ENCODE assay signal across 28 cellular contexts in genomic region chr12:1614360-1614759, GRCh38. TPM values are rescaled to one million over a fixed set of nuclear protein-coding genes. Genes with fewer than 3 reads are reported as not detected.
"Had no signal": no experiment of that assay in that cellular context is flagged by ENCODE, and none has a peak within 500 bp of the region (broad histone marks: within the 10 kb centered on the region; RNA-seq: fewer than 3 reads in every experiment).

No MANE protein-coding gene starts in this region.

- H3K4me3 ChIP-seq: dorsolateral prefrontal cortex, gastrocnemius medialis, mucosa of descending colon, pancreas, sigmoid colon, skin epidermis, spleen, suprapubic skin, transverse colon, upper lobe of right lung, uterus had no signal

- H3K4me1 ChIP-seq: gastrocnemius medialis, upper lobe of right lung, uterus had no signal

- H3K9me3 ChIP-seq: gastrocnemius medialis, mucosa of descending colon, pancreas, sigmoid colon, spleen, suprapubic skin, transverse colon, upper lobe of right lung, uterus had no signal

- H3K27me3 Mint-ChIP-seq: stimulated activated memory B cell treated with anti-CD40 and anti-IgM and Interleukin-4, amounts not matched to agents 10 μg/mL and 1 μg/mL and 100 μg/mL, for 72 hours had no signal

- ATAC-seq: gastrocnemius medialis; left lobe of liver; mucosa of descending colon; naive thymus-derived CD8-positive, alpha-beta T cell; pancreas; right cardiac atrium; stimulated activated memory B cell treated with anti-CD40 and anti-IgM and Interleukin-4, amounts not matched to agents 10 μg/mL and 1 μg/mL and 100 μg/mL, for 72 hours; upper lobe of right lung had no signal

- H3K9me3 Mint-ChIP-seq: mesothelial cell of epicardium; naive thymus-derived CD8-positive, alpha-beta T cell; nephron progenitor cell; stimulated activated memory B cell treated with anti-CD40 and anti-IgM and Interleukin-4, amounts not matched to agents 10 μg/mL and 1 μg/mL and 100 μg/mL, for 72 hours; stimulated activated naive CD8-positive, alpha-beta T cell treated with anti-CD3 and anti-CD28 coated beads, Interleukin-15, Interleukin-2, amounts not matched to agents 100 ng/mL and 50 ng/mL, for 24 hours had no signal

- H3K36me3 ChIP-seq: gastrocnemius medialis, pancreas, sigmoid colon, spleen, suprapubic skin, transverse colon, upper lobe of right lung, uterus had no signal

- H3K27ac ChIP-seq: dorsolateral prefrontal cortex, gastrocnemius medialis, pancreas, sigmoid colon, skin epidermis, spleen, suprapubic skin, transverse colon, upper lobe of right lung, uterus had no signal

- H3K4me3 Mint-ChIP-seq: mesothelial cell of epicardium; naive thymus-derived CD8-positive, alpha-beta T cell; nephron progenitor cell; stimulated activated memory B cell treated with anti-CD40 and anti-IgM and Interleukin-4, amounts not matched to agents 10 μg/mL and 1 μg/mL and 100 μg/mL, for 72 hours; stimulated activated naive CD8-positive, alpha-beta T cell treated with anti-CD3 and anti-CD28 coated beads, Interleukin-15, Interleukin-2, amounts not matched to agents 100 ng/mL and 50 ng/mL, for 24 hours had no signal

- H3K27ac Mint-ChIP-seq: mesothelial cell of epicardium; nephron progenitor cell; progenitor cell of endocrine pancreas; stimulated activated memory B cell treated with anti-CD40 and anti-IgM and Interleukin-4, amounts not matched to agents 10 μg/mL and 1 μg/mL and 100 μg/mL, for 72 hours; stimulated activated naive CD8-positive, alpha-beta T cell treated with anti-CD3 and anti-CD28 coated beads, Interleukin-15, Interleukin-2, amounts not matched to agents 100 ng/mL and 50 ng/mL, for 24 hours had no signal

- H3K27me3 ChIP-seq: dorsolateral prefrontal cortex, gastrocnemius medialis, pancreas, sigmoid colon, spleen, suprapubic skin, transverse colon, upper lobe of right lung, uterus had no signal

- DNase-seq: cerebellar nuclear complex; cortex of kidney; dorsolateral prefrontal cortex; effector CD4-positive, alpha-beta T cell; foreskin fibroblast; gastrocnemius medialis; head of caudate nucleus; kidney; mesenchymal stem cell; mucosa of descending colon; naive thymus-derived CD8-positive, alpha-beta T cell; nephron progenitor cell; occipital lobe; pancreas; right cardiac atrium; spleen; stimulated activated CD4-positive, alpha-beta T cell treated with anti-CD3 and anti-CD28 coated beads, Interleukin-4, amount 100 ng/mL, for 4 hours; transverse colon; upper lobe of right lung; uterus had no signal

- H3K36me3 Mint-ChIP-seq: mesothelial cell of epicardium; naive thymus-derived CD8-positive, alpha-beta T cell; stimulated activated memory B cell treated with anti-CD40 and anti-IgM and Interleukin-4, amounts not matched to agents 10 μg/mL and 1 μg/mL and 100 μg/mL, for 72 hours had no signal

RNA-seq across cellular contexts. Expression of gene WNT5B, which starts 14.7 kb away (rescaled TPM):
- total RNA-seq: naive thymus-derived CD8-positive, alpha-beta T cell had no signal
- polyA plus RNA-seq: naive thymus-derived CD8-positive, alpha-beta T cell had no signal
